Comparison of ENCODE assay signal across 9 cellular contexts in genomic region chr1:234844479-234845031, GRCh38.
DNase-seq lines count a peak whose midpoint lies in the region; ATAC-seq and TF ChIP-seq lines count a peak whose summit lies in the region.
"Had no signal": no experiment of that assay in that cellular context is flagged by ENCODE, and none has a peak within 500 bp of the region (broad histone marks: within the 10 kb centered on the region; RNA-seq: fewer than 3 reads in every experiment).

No MANE protein-coding gene starts in this region.

- peak overlapping the region; percentile 65 for H3K27ac Mint-ChIP-seq in CD4-positive, alpha-beta T cell
- peak overlapping the region; percentile 94 for H3K27ac Mint-ChIP-seq in activated CD8-positive, alpha-beta T cell treated with anti-CD3 and anti-CD28 coated beads for 36 hours

- H3K4me1 Mint-ChIP-seq in CD4-positive, alpha-beta T cell (ENCODE audit: low read depth), result peaks cover 73% of the 10 kb centered on the region
- peaks cover 88% of the 10 kb centered on the region for H3K4me1 Mint-ChIP-seq in activated CD8-positive, alpha-beta T cell treated with anti-CD3 and anti-CD28 coated beads for 36 hours (ENCODE audit: low read depth)

- no peak for TF ChIP-seq CTCF in CD4-positive, alpha-beta T cell (IDR thresholded peaks at IDR 0.05)
- TF ChIP-seq CTCF in activated CD8-positive, alpha-beta T cell treated with anti-CD3 and anti-CD28 coated beads for 36 hours (IDR thresholded peaks at IDR 0.05), result no peak
- TF ChIP-seq CTCF in mucosa of descending colon (IDR thresholded peaks at IDR 0.05) (no peak), breast epithelium (IDR thresholded peaks at IDR 0.05) (no peak)

- no peak for DNase-seq in CD4-positive, alpha-beta T cell
- DNase-seq in activated CD8-positive, alpha-beta T cell treated with anti-CD3 and anti-CD28 coated beads for 36 hours, result peak; percentile 35
- peak in 1 of 3 donors; percentile 47 for DNase-seq in mucosa of descending colon
- no peak for DNase-seq in breast epithelium (ENCODE audit: low spot score in 2 of 2)
- DNase-seq in D341Med (ENCODE audit: low spot score), result no peak

- no peak for TF ChIP-seq POLR2A in breast epithelium (IDR thresholded peaks at IDR 0.05)

- no peaks in the 10 kb centered on the region for H3K36me3 ChIP-seq in mucosa of descending colon (ENCODE audit: low read depth)
- H3K36me3 ChIP-seq in breast epithelium, result no peaks in the 10 kb centered on the region
- H3K36me3 ChIP-seq: suprapubic skin had no signal

- POLR2A ChIA-PET in CD4-positive, alpha-beta T cell (lab: Charles Lee), result interaction anchor here (0.9 to 2.9 kb wide), 7 partner anchors 74 to 240 kb away, joined by 3 to 35 read pairs (median 5); no protein-coding TSS in a partner anchor
- POLR2A ChIA-PET in activated CD8-positive, alpha-beta T cell treated with anti-CD3 and anti-CD28 coated beads for 36 hours (lab: Charles Lee), result interaction anchor here (1.5 to 2.8 kb wide), 5 partner anchors 119 to 236 kb away, joined by 4 to 10 read pairs (median 5); partner anchors contain the start of gene IRF2BP2

- H3K9me3 ChIP-seq in CD4-positive, alpha-beta T cell (ENCODE audit: control insufficient read depth, low read length), result no peaks in the 10 kb centered on the region
- H3K9me3 ChIP-seq in mucosa of descending colon (no peaks in the 10 kb centered on the region), breast epithelium (no peaks in the 10 kb centered on the region)
- H3K9me3 ChIP-seq: suprapubic skin had no signal

- H3K4me1 ChIP-seq in mucosa of descending colon (ENCODE audit: low read depth), result peaks cover 12% of the 10 kb centered on the region
- H3K4me1 ChIP-seq in breast epithelium, result no peaks in the 10 kb centered on the region

- CTCF ChIA-PET in CD4-positive, alpha-beta T cell (lab: Charles Lee), result interaction anchor here (0.7 to 4.4 kb wide), 5 partner anchors 84 to 1897 kb away, joined by 3 to 15 read pairs (median 4); no protein-coding TSS in a partner anchor
- CTCF ChIA-PET in activated CD8-positive, alpha-beta T cell treated with anti-CD3 and anti-CD28 coated beads for 36 hours (lab: Charles Lee), result interaction anchor here (0.7 to 1.6 kb wide), 9 partner anchors 47 to 318 kb away, joined by 3 to 6 read pairs (median 3); no protein-coding TSS in a partner anchor

- ATAC-seq in CD4-positive, alpha-beta T cell (ENCODE audit: poor library complexity), result no peak
- ATAC-seq in GM21529 (IDR thresholded peaks at IDR 0.05; ENCODE audit: unreplicated experiment) (peak; percentile 24), mucosa of descending colon (peak; percentile 71), GM21360 (IDR thresholded peaks at IDR 0.05; ENCODE audit: unreplicated experiment) (no peak), GM19023 (IDR thresholded peaks at IDR 0.05; ENCODE audit: unreplicated experiment) (no peak)
- ATAC-seq in activated CD8-positive, alpha-beta T cell treated with anti-CD3 and anti-CD28 coated beads for 36 hours, result no peak

- H3K27me3 Mint-ChIP-seq in CD4-positive, alpha-beta T cell, result no peaks in the 10 kb centered on the region
- H3K27me3 Mint-ChIP-seq in activated CD8-positive, alpha-beta T cell treated with anti-CD3 and anti-CD28 coated beads for 36 hours, result no peaks in the 10 kb centered on the region

- H3K4me3 ChIP-seq in mucosa of descending colon, result no peak overlapping the region
- no peak overlapping the region for H3K4me3 ChIP-seq in breast epithelium
- H3K4me3 ChIP-seq: suprapubic skin had no signal

- H3K27me3 ChIP-seq in CD4-positive, alpha-beta T cell (ENCODE audit: control insufficient read depth, insufficient read depth, low read length), result no peaks in the 10 kb centered on the region
- H3K27me3 ChIP-seq in breast epithelium, result no peaks in the 10 kb centered on the region
- H3K27me3 ChIP-seq: suprapubic skin had no signal

- no peaks in the 10 kb centered on the region for H3K36me3 Mint-ChIP-seq in CD4-positive, alpha-beta T cell (ENCODE audit: low read depth)
- H3K36me3 Mint-ChIP-seq in activated CD8-positive, alpha-beta T cell treated with anti-CD3 and anti-CD28 coated beads for 36 hours (ENCODE audit: low read depth), result no peaks in the 10 kb centered on the region

- peak overlapping the region; percentile 32 for H3K4me3 Mint-ChIP-seq in CD4-positive, alpha-beta T cell
- peak overlapping the region; percentile 46 for H3K4me3 Mint-ChIP-seq in activated CD8-positive, alpha-beta T cell treated with anti-CD3 and anti-CD28 coated beads for 36 hours

- H3K9me3 Mint-ChIP-seq in CD4-positive, alpha-beta T cell, result peaks cover 5% of the 10 kb centered on the region
- peaks cover 4% of the 10 kb centered on the region for H3K9me3 Mint-ChIP-seq in activated CD8-positive, alpha-beta T cell treated with anti-CD3 and anti-CD28 coated beads for 36 hours

- intact Hi-C loops in CD4-positive, alpha-beta T cell (cut with DNase I, micrococcal nuclease), result loop anchor here in 1 of 2 experiments (1.0 to 5.0 kb wide), 6 partner anchors 72 to 234 kb away; partner anchors contain the start of gene IRF2BP2
- intact Hi-C loops in activated CD8-positive, alpha-beta T cell treated with anti-CD3 and anti-CD28 coated beads for 36 hours (cut with micrococcal nuclease), result loop anchor here (2.0 to 10.0 kb wide), 6 partner anchors 114 to 350 kb away; partner anchors contain the start of gene IRF2BP2
- intact Hi-C loops in mucosa of descending colon (cut with DNase I, micrococcal nuclease), result no loop called here
- intact Hi-C loops in breast epithelium (cut with DNase I; ENCODE audit: low total_unique reads), result no loop called here

- H3K27ac ChIP-seq in CD4-positive, alpha-beta T cell (ENCODE audit: low read depth, low read length), result peak overlapping the region; percentile 33
- no peak overlapping the region for H3K27ac ChIP-seq in breast epithelium
- H3K27ac ChIP-seq: suprapubic skin had no signal

Comparison
In these comparisons a context has a peak if more than half of its experiments do, and no peak if none do; other contexts are left out.
1. ATAC-seq: peak in GM21529 (single experiment) and mucosa of descending colon (single experiment); none in CD4-positive, alpha-beta T cell (single experiment), activated CD8-positive, alpha-beta T cell treated with anti-CD3 and anti-CD28 coated beads for 36 hours (single experiment), GM21360 (single experiment) and GM19023 (single experiment).